18 cellular contexts compared by ENCODE assay signal in the genomic region with DNA sequence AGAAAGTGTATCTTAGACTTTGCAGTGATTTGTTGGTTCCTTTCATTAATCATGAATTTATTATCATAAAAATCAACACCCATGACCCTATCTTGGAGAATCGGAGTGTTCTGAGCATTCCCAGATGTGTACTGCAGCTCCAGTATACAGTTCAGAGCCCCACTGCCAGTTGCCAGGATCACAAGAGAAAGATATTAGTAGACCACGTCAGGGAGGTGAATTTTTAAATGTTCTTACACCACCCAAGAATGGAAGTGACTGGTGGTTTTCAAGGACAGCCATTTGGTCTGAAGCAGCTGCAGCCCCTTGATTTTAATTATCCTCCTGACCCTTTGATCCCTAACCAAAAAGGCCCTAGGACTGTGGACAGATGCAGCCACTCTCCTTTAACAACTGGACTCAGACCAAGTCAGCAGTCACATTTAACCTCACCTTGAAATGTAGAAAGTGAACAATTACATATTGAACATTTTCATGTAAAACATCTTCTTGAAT.
"Had no signal": no experiment of that assay in that cellular context is flagged by ENCODE, and none has a peak within 500 bp of the region (broad histone marks: within the 10 kb centered on the region; RNA-seq: fewer than 3 reads in every experiment).

No MANE protein-coding gene starts in this region.

- H3K9me3 Mint-ChIP-seq: endodermal cell had no signal

- H3K27me3 ChIP-seq: ascending aorta, stomach had no signal

- ATAC-seq: left lobe of liver had no signal

- H3K27ac Mint-ChIP-seq: endodermal cell, naive B cell had no signal

- H3K36me3 ChIP-seq: ascending aorta, neutrophil, stomach, WERI-Rb-1 had no signal

- H3K9me3 ChIP-seq: ascending aorta, neutrophil, stomach had no signal

- H3K36me3 Mint-ChIP-seq: naive B cell had no signal

- H3K27ac ChIP-seq: ascending aorta, dorsolateral prefrontal cortex, neutrophil, stomach, WERI-Rb-1 had no signal

- DNase-seq: activated CD4-positive, alpha-beta T cell treated with anti-CD3 and anti-CD28 coated beads for 1 hour; activated CD8-positive, alpha-beta memory T cell treated with anti-CD3 and anti-CD28 coated beads for 24 hours; activated CD8-positive, alpha-beta memory T cell treated with anti-CD3 and anti-CD28 coated beads, Interleukin-2, amount 50 U/mL, for 48 hours; activated effector memory CD4-positive, alpha-beta T cell treated with anti-CD3 and anti-CD28 coated beads, Interleukin-2, amount 50 U/mL, for 16 hours; activated naive CD4-positive, alpha-beta T cell treated with anti-CD3 and anti-CD28 coated beads, Interleukin-2, amount 50 U/mL, for 16 hours; activated T-cell treated with anti-CD3 and anti-CD28 coated beads, Interleukin-2, amount 50 U/mL, for 48 hours; dorsolateral prefrontal cortex; endodermal cell; foreskin melanocyte; glutamatergic neuron; mammary epithelial cell; naive B cell; stomach; trophoblast cell; WERI-Rb-1 had no signal

- H3K4me3 ChIP-seq: ascending aorta, dorsolateral prefrontal cortex, stomach had no signal

- H3K4me1 Mint-ChIP-seq: endodermal cell, naive B cell had no signal

- H3K4me3 Mint-ChIP-seq: endodermal cell, naive B cell had no signal
